In genomic region chr20:48609491-48609978, GRCh38 we compare ENCODE assay signal across 12 cellular contexts.
DNase-seq lines count a peak whose midpoint lies in the region; ATAC-seq and FAIRE-seq lines count a peak whose summit lies in the region.
"Had no signal": no experiment of that assay in that cellular context is flagged by ENCODE, and none has a peak within 500 bp of the region (broad histone marks: within the 10 kb centered on the region; RNA-seq: fewer than 3 reads in every experiment).

No MANE protein-coding gene starts in this region.

- CTCF ChIA-PET in activated naive CD4-positive, alpha-beta T cell treated with anti-CD3 and anti-CD28 coated beads, Interleukin-2, amount 10 ng/mL, durations not matched to agents 7 days and 5 days (lab: Charles Lee), result interaction anchor here (2.4 kb wide), 1 partner anchor 11 kb away, joined by 9 read pairs; no protein-coding TSS in a partner anchor

- H3K27ac Mint-ChIP-seq in activated naive CD4-positive, alpha-beta T cell treated with anti-CD3 and anti-CD28 coated beads, Interleukin-2, amount 10 ng/mL, durations not matched to agents 7 days and 5 days, result no peak overlapping the region
- H3K27ac Mint-ChIP-seq in stimulated activated naive CD8-positive, alpha-beta T cell treated with anti-CD3 and anti-CD28 coated beads, Interleukin-15, amount 100 ng/mL, for 72 hours, result peak overlapping the region; percentile 36 to 39

- WGBS in small intestine, 3 donors, result 50 to 69% (median 54%) methylated on average over 5 of the region's 5 CpGs

- no peaks in the 10 kb centered on the region for H3K36me3 ChIP-seq in small intestine (ENCODE audit: control insufficient read depth in 2 of 2, insufficient read depth in 2 of 2, low read length in 2 of 2)
- H3K36me3 ChIP-seq: tibial nerve had no signal

- no peaks in the 10 kb centered on the region for H3K27me3 ChIP-seq in small intestine (ENCODE audit: control insufficient read depth in 2 of 2, insufficient read depth in 2 of 2, low read length in 2 of 2)
- H3K27me3 ChIP-seq: tibial nerve had no signal

- H3K4me1 ChIP-seq in small intestine (ENCODE audit: control insufficient read depth in 2 of 2, insufficient read depth in 1 of 2, low read depth in 1 of 2, low read length in 1 of 2), result no peaks in the 10 kb centered on the region
- H3K4me1 ChIP-seq: tibial nerve had no signal

- peaks cover 17% of the 10 kb centered on the region for H3K27me3 Mint-ChIP-seq in activated naive CD4-positive, alpha-beta T cell treated with anti-CD3 and anti-CD28 coated beads, Interleukin-2, amount 10 ng/mL, durations not matched to agents 7 days and 5 days
- H3K27me3 Mint-ChIP-seq in stimulated activated naive CD8-positive, alpha-beta T cell treated with anti-CD3 and anti-CD28 coated beads, Interleukin-15, amount 100 ng/mL, for 72 hours, result peaks cover 7% of the 10 kb centered on the region
- H3K27me3 Mint-ChIP-seq: progenitor cell of endocrine pancreas had no signal

- peak; percentile 14 for DNase-seq in activated naive CD4-positive, alpha-beta T cell treated with anti-CD3 and anti-CD28 coated beads, Interleukin-2, amount 10 ng/mL, durations not matched to agents 7 days and 5 days
- DNase-seq in activated naive CD4-positive, alpha-beta T cell (lab: John Stamatoyannopoulos, UW), result no peak
- no peak for DNase-seq in stimulated activated naive CD8-positive, alpha-beta T cell treated with anti-CD3 and anti-CD28 coated beads, Interleukin-15, amount 100 ng/mL, for 72 hours
- no peak for DNase-seq in RPMI8226
- DNase-seq in small intestine, result no peak
- no peak for DNase-seq in RCC 7860 (ENCODE audit: low spot score)
- DNase-seq: NCI-H1436 had no signal

- FAIRE-seq in small intestine (lab: Jason Lieb, UNC) (no peak), RCC 7860 (lab: Jason Lieb, UNC) (no peak)
- FAIRE-seq: H1 had no signal

- no peak overlapping the region for H3K27ac ChIP-seq in small intestine (ENCODE audit: low read depth in 1 of 2, low read length in 1 of 2)
- H3K27ac ChIP-seq: tibial nerve had no signal

- H3K4me1 Mint-ChIP-seq in activated naive CD4-positive, alpha-beta T cell treated with anti-CD3 and anti-CD28 coated beads, Interleukin-2, amount 10 ng/mL, durations not matched to agents 7 days and 5 days, result no peaks in the 10 kb centered on the region
- H3K4me1 Mint-ChIP-seq in stimulated activated naive CD8-positive, alpha-beta T cell treated with anti-CD3 and anti-CD28 coated beads, Interleukin-15, amount 100 ng/mL, for 72 hours, result peaks cover 24% of the 10 kb centered on the region

- H3K36me3 Mint-ChIP-seq in activated naive CD4-positive, alpha-beta T cell treated with anti-CD3 and anti-CD28 coated beads, Interleukin-2, amount 10 ng/mL, durations not matched to agents 7 days and 5 days, result no peaks in the 10 kb centered on the region

- no peak overlapping the region for H3K4me3 Mint-ChIP-seq in activated naive CD4-positive, alpha-beta T cell treated with anti-CD3 and anti-CD28 coated beads, Interleukin-2, amount 10 ng/mL, durations not matched to agents 7 days and 5 days
- H3K4me3 Mint-ChIP-seq in stimulated activated naive CD8-positive, alpha-beta T cell treated with anti-CD3 and anti-CD28 coated beads, Interleukin-15, amount 100 ng/mL, for 72 hours, result peak overlapping the region in 1 of 2 donors; percentile 45

- H3K9me3 Mint-ChIP-seq in activated naive CD4-positive, alpha-beta T cell treated with anti-CD3 and anti-CD28 coated beads, Interleukin-2, amount 10 ng/mL, durations not matched to agents 7 days and 5 days, result no peaks in the 10 kb centered on the region
- H3K9me3 Mint-ChIP-seq in stimulated activated naive CD8-positive, alpha-beta T cell treated with anti-CD3 and anti-CD28 coated beads, Interleukin-15, amount 100 ng/mL, for 72 hours, result no peaks in the 10 kb centered on the region

- H3K9me3 ChIP-seq in small intestine (ENCODE audit: control insufficient read depth, low read depth), result no peaks in the 10 kb centered on the region
- H3K9me3 ChIP-seq: tibial nerve had no signal

- H3K4me3 ChIP-seq in small intestine (ENCODE audit: low read depth in 1 of 2, low read length in 2 of 2), result no peak overlapping the region
- H3K4me3 ChIP-seq: tibial nerve had no signal

- peak; percentile 84 for ATAC-seq in GM21723 (IDR thresholded peaks at IDR 0.05; ENCODE audit: unreplicated experiment)
- ATAC-seq in HG03520 (IDR thresholded peaks at IDR 0.05; ENCODE audit: unreplicated experiment), result peak; percentile 85
- ATAC-seq in stimulated activated naive CD8-positive, alpha-beta T cell treated with anti-CD3 and anti-CD28 coated beads, Interleukin-15, amount 100 ng/mL, for 72 hours, result peak; percentile 99
